ENCODE assay signal across 14 cellular contexts in the genomic region with DNA sequence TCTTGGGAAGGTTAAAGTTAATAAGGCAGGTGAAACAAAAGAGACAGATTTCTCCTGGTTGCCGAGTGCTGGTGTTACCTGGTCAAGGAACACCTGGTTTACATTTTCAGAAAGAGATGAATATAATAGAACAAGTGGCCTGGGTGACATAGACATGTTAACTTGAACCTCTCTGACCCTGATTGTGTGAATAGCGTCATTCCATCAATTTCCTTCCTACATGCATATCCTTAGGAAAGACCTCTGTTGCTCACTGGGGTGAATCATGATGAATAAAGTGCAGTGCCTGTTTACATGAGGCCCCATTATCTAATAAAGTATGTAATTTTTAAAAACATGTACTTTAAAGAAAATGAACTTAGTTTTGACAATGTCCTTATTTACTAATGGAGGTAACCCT.
DNase-seq lines count a peak whose midpoint lies in the region; ATAC-seq and TF ChIP-seq lines count a peak whose summit lies in the region.
"Had no signal": no experiment of that assay in that cellular context is flagged by ENCODE, and none has a peak within 500 bp of the region (broad histone marks: within the 10 kb centered on the region; RNA-seq: fewer than 3 reads in every experiment).

No MANE protein-coding gene starts in this region.

- TF ChIP-seq RAD21 in IMR-90 (IDR thresholded peaks at IDR 0.05; ENCODE audit: low read length) = no peak

- no peak overlapping the region for H2BK120ac ChIP-seq in IMR-90 (ENCODE audit: low read depth, low read length)

- no peak overlapping the region for H2AFZ ChIP-seq in IMR-90 (replicated peaks; ENCODE audit: low read length, poor library complexity)

- intact Hi-C loops in IMR-90 (cut with micrococcal nuclease) (no loop called here), A673 (cut with micrococcal nuclease; ENCODE audit: unreplicated experiment) (no loop called here), uterus (cut with DNase I; ENCODE audit: low total_unique reads) (no loop called here)

- no peaks in the 10 kb centered on the region for H4K20me1 ChIP-seq in IMR-90 (ENCODE audit: insufficient read depth, low read length)

- no peak overlapping the region for H2BK5ac ChIP-seq in IMR-90 (ENCODE audit: low read depth, low read length, poor library complexity, severe bottlenecking)

- no peak overlapping the region for H3K23ac ChIP-seq in IMR-90 (ENCODE audit: low read depth, low read length)

- no peak overlapping the region for H3K27ac ChIP-seq in IMR-90 (ENCODE audit: insufficient read depth, low read length)
- no peak overlapping the region for H3K27ac ChIP-seq in A673 (ENCODE audit: low read depth, low read length, poor library complexity, severe bottlenecking)
- H3K27ac ChIP-seq in uterus = no peak overlapping the region

- BruUV-seq in IMR-90 (replicated peaks; lab: Mats Ljungman, UMichigan) = no TSS peak
- BruUV-seq in A673 (replicated peaks; lab: Mats Ljungman, UMichigan) = no TSS peak

- no peak overlapping the region for H3K18ac ChIP-seq in IMR-90 (ENCODE audit: low read depth, low read length)

- no peak overlapping the region for H4K8ac ChIP-seq in IMR-90 (ENCODE audit: low read depth in 2 of 2, low read length in 2 of 2)

- no peak overlapping the region for H3K56ac ChIP-seq in IMR-90 (ENCODE audit: extremely low read depth, insufficient read depth, low read length)

- POLR2A ChIA-PET in IMR-90 (lab: Charles Lee; ENCODE audit: unreplicated experiment) (no interaction called here), A673 (lab: Charles Lee; ENCODE audit: low non-redundant PET) (no interaction called here)

- TF ChIP-seq CTCF in IMR-90 (conservative IDR thresholded peaks at IDR 0.05; ENCODE audit: low read depth, low read length) (no peak), choroid plexus epithelial cell (conservative IDR thresholded peaks at IDR 0.05; ENCODE audit: low read depth, low read length) (no peak), A673 (conservative IDR thresholded peaks at IDR 0.05; ENCODE audit: low read depth, low read length) (no peak), uterus (IDR thresholded peaks at IDR 0.05) (no peak)

- no CpG with 5 or more reads among the region's 2 CpGs for WGBS in IMR-90 (ENCODE audit: extremely low coverage in 2 of 2, insufficient read length in 1 of 2), 2 experiments

- H3K9me3 ChIP-seq in IMR-90 (ENCODE audit: control insufficient read depth, insufficient read depth, low read length) (no peaks in the 10 kb centered on the region), A673 (ENCODE audit: low read depth, low read length, poor library complexity, severe bottlenecking) (no peaks in the 10 kb centered on the region), uterus (no peaks in the 10 kb centered on the region)
- H3K9me3 ChIP-seq: Caco-2, SK-N-SH had no signal

- no peak for TF ChIP-seq POLR2A in IMR-90 (IDR thresholded peaks at IDR 0.05; ENCODE audit: low read depth, low read length)
- no peak for TF ChIP-seq POLR2A in uterus (IDR thresholded peaks at IDR 0.05)

- no peaks in the 10 kb centered on the region for H3K9me1 ChIP-seq in IMR-90 (ENCODE audit: insufficient read depth, low read length)

- no peak overlapping the region for H3K4me2 ChIP-seq in IMR-90 (ENCODE audit: low read depth, low read length)
- H3K4me2 ChIP-seq: SK-N-SH had no signal

- dilution Hi-C loops in IMR-90 (cut with HindIII; ENCODE audit: low sequenced_read_pairs, unreplicated experiment) = no loop called here

- H3K4me1 ChIP-seq in IMR-90 (ENCODE audit: control insufficient read depth, insufficient read depth, low read length) (no peaks in the 10 kb centered on the region; the same call in 1 of the 2 replicates), A673 (ENCODE audit: insufficient read depth, low read length, poor library complexity, severe bottlenecking) (no peaks in the 10 kb centered on the region), uterus (no peaks in the 10 kb centered on the region)
- H3K4me1 ChIP-seq: Caco-2 had no signal

- no peaks in the 10 kb centered on the region for H3K79me1 ChIP-seq in IMR-90 (ENCODE audit: low read depth in 1 of 2, low read length in 2 of 2)

- peak; percentile 45 for DNase-seq in IMR-90
- peak; percentile 5 for DNase-seq in choroid plexus epithelial cell (ENCODE audit: low read depth)
- DNase-seq in iris pigment epithelial cell (ENCODE audit: low read depth) = peak; percentile 41
- no peak for DNase-seq in G401 (ENCODE audit: low spot score)
- DNase-seq in A673 (ENCODE audit: low spot score) = no peak
- DNase-seq in uterus = no peak
- DNase-seq: Caco-2; CD4-positive, CD25-positive, alpha-beta regulatory T cell; HFFc6; KG1; NCI-H2107; SHP77 had no signal

- no peak overlapping the region for H2AK9ac ChIP-seq in IMR-90 (replicated peaks; ENCODE audit: low read depth, low read length, poor library complexity)

- H3K9ac ChIP-seq in IMR-90 (ENCODE audit: low read depth, low read length) = no peak overlapping the region
- H3K9ac ChIP-seq: SK-N-SH had no signal

- H3K36me3 ChIP-seq in IMR-90 (ENCODE audit: control insufficient read depth, insufficient read depth, low read length) (no peaks in the 10 kb centered on the region), A673 (ENCODE audit: insufficient read depth, low read length, poor library complexity, severe bottlenecking) (no peaks in the 10 kb centered on the region), uterus (no peaks in the 10 kb centered on the region)

- H3K14ac ChIP-seq in IMR-90 (replicated peaks; ENCODE audit: low read depth, low read length) = no peak overlapping the region

- H2BK15ac ChIP-seq in IMR-90 (ENCODE audit: low read depth, low read length) = no peak overlapping the region

- no peak overlapping the region for H4K91ac ChIP-seq in IMR-90 (ENCODE audit: insufficient read depth, low read depth, low read length)

- no peaks in the 10 kb centered on the region for H3K27me3 ChIP-seq in IMR-90 (ENCODE audit: control insufficient read depth, insufficient read depth, low read length)
- no peaks in the 10 kb centered on the region for H3K27me3 ChIP-seq in A673 (replicated peaks; ENCODE audit: insufficient read depth, low read depth, low read length, poor library complexity)
- H3K27me3 ChIP-seq in uterus = no peaks in the 10 kb centered on the region

- ATAC-seq in IMR-90 (ENCODE audit: low read depth) (no peak), HG03025 (IDR thresholded peaks at IDR 0.05; ENCODE audit: low FRiP score, unreplicated experiment) (no peak)

- H3K4me3 ChIP-seq in IMR-90 (ENCODE audit: insufficient read depth, low read depth, low read length) = no peak overlapping the region
- H3K4me3 ChIP-seq in choroid plexus epithelial cell (ENCODE audit: low read depth, low read length) = no peak overlapping the region
- H3K4me3 ChIP-seq in A673 (ENCODE audit: low read depth, low read length, poor library complexity, severe bottlenecking) = no peak overlapping the region
- no peak overlapping the region for H3K4me3 ChIP-seq in uterus

- in situ Hi-C loops in IMR-90 (cut with MboI; ENCODE audit: low sequenced_read_pairs) (no loop called here), G401 (cut with HindIII; ENCODE audit: low sequenced_read_pairs) (no loop called here)

- CTCF ChIA-PET in IMR-90 (lab: Yijun Ruan, JAX) (interaction anchor here (0.6 kb wide), 1 partner anchor 854 kb away, joined by 3 read pairs; no protein-coding TSS in a partner anchor), A673 (lab: Charles Lee) (no interaction called here)

- no peak overlapping the region for H3K4ac ChIP-seq in IMR-90 (ENCODE audit: low read depth, low read length)

- no peak overlapping the region for H2BK20ac ChIP-seq in IMR-90 (ENCODE audit: low read depth, low read length)

- no peak overlapping the region for H2AK5ac ChIP-seq in IMR-90 (ENCODE audit: low read depth, low read length)

- H4K5ac ChIP-seq in IMR-90 (ENCODE audit: low read depth, low read length) = no peak overlapping the region

TF ChIP-seq in IMR-90, 13 proteins besides CTCF, POLR2A, EP300 and RAD21:
- TF ChIP-seq NFE2L2 (IDR thresholded peaks at IDR 0.05; ENCODE audit: low read depth, low read length) (no peak), FOS (IDR thresholded peaks at IDR 0.05; ENCODE audit: low read depth, low read length) (no peak), BHLHE40 (IDR thresholded peaks at IDR 0.05; ENCODE audit: low read depth, low read length) (no peak), CEBPB (IDR thresholded peaks at IDR 0.05; ENCODE audit: low read depth, low read length) (no peak), CHD1 (IDR thresholded peaks at IDR 0.05; ENCODE audit: low read depth, low read length) (no peak), SMC3 (IDR thresholded peaks at IDR 0.05; ENCODE audit: low read depth, low read length) (no peak), MAZ (IDR thresholded peaks at IDR 0.05; ENCODE audit: borderline replicate concordance, low read depth, low read length) (no peak), MXI1 (IDR thresholded peaks at IDR 0.05; ENCODE audit: borderline replicate concordance, low read depth, low read length) (no peak), RCOR1 (IDR thresholded peaks at IDR 0.05; ENCODE audit: insufficient replicate concordance, low read length) (no peak), RFX5 (IDR thresholded peaks at IDR 0.05; ENCODE audit: low read depth, low read length) (no peak), MAFK (IDR thresholded peaks at IDR 0.05; ENCODE audit: low read depth, low read length) (no peak)
- TF ChIP-seq, protein P1, sequence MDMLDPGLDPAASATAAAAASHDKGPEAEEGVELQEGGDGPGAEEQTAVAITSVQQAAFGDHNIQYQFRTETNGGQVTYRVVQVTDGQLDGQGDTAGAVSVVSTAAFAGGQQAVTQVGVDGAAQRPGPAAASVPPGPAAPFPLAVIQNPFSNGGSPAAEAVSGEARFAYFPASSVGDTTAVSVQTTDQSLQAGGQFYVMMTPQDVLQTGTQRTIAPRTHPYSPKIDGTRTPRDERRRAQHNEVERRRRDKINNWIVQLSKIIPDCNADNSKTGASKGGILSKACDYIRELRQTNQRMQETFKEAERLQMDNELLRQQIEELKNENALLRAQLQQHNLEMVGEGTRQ (IDR thresholded peaks at IDR 0.05; ENCODE audit: low read depth, low read length) = no peak
- TF ChIP-seq, protein P2, sequence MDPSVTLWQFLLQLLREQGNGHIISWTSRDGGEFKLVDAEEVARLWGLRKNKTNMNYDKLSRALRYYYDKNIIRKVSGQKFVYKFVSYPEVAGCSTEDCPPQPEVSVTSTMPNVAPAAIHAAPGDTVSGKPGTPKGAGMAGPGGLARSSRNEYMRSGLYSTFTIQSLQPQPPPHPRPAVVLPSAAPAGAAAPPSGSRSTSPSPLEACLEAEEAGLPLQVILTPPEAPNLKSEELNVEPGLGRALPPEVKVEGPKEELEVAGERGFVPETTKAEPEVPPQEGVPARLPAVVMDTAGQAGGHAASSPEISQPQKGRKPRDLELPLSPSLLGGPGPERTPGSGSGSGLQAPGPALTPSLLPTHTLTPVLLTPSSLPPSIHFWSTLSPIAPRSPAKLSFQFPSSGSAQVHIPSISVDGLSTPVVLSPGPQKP (IDR thresholded peaks at IDR 0.05; ENCODE audit: borderline replicate concordance, low read depth, low read length) = no peak

Comparison
In these comparisons a context has a peak if more than half of its experiments do, and no peak if none do; other contexts are left out.
1. DNase-seq: peak in IMR-90 (single experiment), choroid plexus epithelial cell (single experiment) and iris pigment epithelial cell (single experiment); none in G401 (single experiment), A673 (single experiment) and uterus (0 of 2).